In the genomic region with DNA sequence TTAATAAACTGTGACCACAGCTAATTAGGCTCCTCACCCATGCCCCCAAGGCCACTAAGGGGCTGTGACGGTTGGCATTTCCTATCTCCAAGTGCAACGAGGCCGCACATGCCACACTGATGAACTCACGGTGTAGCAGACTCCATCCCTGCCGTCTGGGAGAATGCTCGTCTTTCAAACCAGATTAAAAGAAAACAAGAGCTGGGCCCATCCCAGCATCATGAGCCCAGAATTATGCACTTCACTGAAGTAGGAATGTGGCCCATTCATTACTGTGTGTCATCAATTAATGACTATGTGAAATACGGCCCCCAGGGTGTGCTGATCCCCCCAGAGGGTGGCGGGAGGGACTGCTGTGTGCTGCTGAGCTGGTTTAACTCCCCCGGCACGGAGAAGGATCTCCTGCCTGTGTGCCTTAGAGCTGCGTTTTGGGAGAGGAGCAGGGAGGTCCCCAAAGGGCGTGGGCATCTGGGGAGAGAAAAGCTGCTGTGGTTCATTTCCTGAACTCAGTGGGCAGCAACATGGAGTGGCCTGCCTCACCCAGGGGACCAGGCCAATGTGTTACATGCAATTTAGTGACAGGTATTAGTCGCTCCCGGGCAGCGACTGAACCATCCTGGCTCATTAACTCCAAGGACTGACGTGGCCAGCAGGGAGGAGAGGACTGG, we compare ENCODE assay signal across 13 cellular contexts.
DNase-seq lines count a peak whose midpoint lies in the region; ATAC-seq and TF ChIP-seq lines count a peak whose summit lies in the region.
"Had no signal": no experiment of that assay in that cellular context is flagged by ENCODE, and none has a peak within 500 bp of the region (broad histone marks: within the 10 kb centered on the region; RNA-seq: fewer than 3 reads in every experiment).

No MANE protein-coding gene starts in this region.

- no TSS peak for BruUV-seq in A673 (replicated peaks; lab: Mats Ljungman, UMichigan)

- POLR2A ChIA-PET in A673 (lab: Charles Lee; ENCODE audit: low non-redundant PET) = no interaction called here

- H3K27me3 ChIP-seq in A673 (replicated peaks; ENCODE audit: insufficient read depth, low read depth, low read length, poor library complexity) = peaks cover 54% of the 10 kb centered on the region

- H3K36me3 ChIP-seq in A673 (ENCODE audit: insufficient read depth, low read length, poor library complexity, severe bottlenecking) = no peaks in the 10 kb centered on the region
- H3K36me3 ChIP-seq: pancreas, suprapubic skin had no signal

- peaks cover 1% of the 10 kb centered on the region for H3K27me3 Mint-ChIP-seq in chondrocyte (ENCODE audit: low read depth)
- peaks cover 1% of the 10 kb centered on the region for H3K27me3 Mint-ChIP-seq in mesothelial cell of epicardium (ENCODE audit: low read depth)
- H3K27me3 Mint-ChIP-seq in activated T-cell treated with anti-CD3 and anti-CD28 coated beads, Interleukin-2, amount 50 U/mL, for 4 hours (ENCODE audit: low read depth) = peaks cover 7% of the 10 kb centered on the region
- H3K27me3 Mint-ChIP-seq in activated T-helper 2 cell treated with anti-CD3 and anti-CD28 coated beads, Interferon-gamma antibody, Interleukin-2, Interleukin-4, amounts not matched to agents 10 μg/mL and 5 μg/mL and 100 μg/mL, durations not matched to agents 14 hours and 24 hours and 36 hours (ENCODE audit: low read depth) = no peaks in the 10 kb centered on the region

- peaks cover 5% of the 10 kb centered on the region for H3K9me3 Mint-ChIP-seq in chondrocyte (ENCODE audit: low read depth)
- no peaks in the 10 kb centered on the region for H3K9me3 Mint-ChIP-seq in mesothelial cell of epicardium
- no peaks in the 10 kb centered on the region for H3K9me3 Mint-ChIP-seq in activated T-cell treated with anti-CD3 and anti-CD28 coated beads, Interleukin-2, amount 50 U/mL, for 4 hours
- H3K9me3 Mint-ChIP-seq in activated T-helper 2 cell treated with anti-CD3 and anti-CD28 coated beads, Interferon-gamma antibody, Interleukin-2, Interleukin-4, amounts not matched to agents 10 μg/mL and 5 μg/mL and 100 μg/mL, durations not matched to agents 14 hours and 24 hours and 36 hours = no peaks in the 10 kb centered on the region

- CTCF ChIA-PET in A673 (lab: Charles Lee) = no interaction called here

- no peak overlapping the region for H3K4me3 ChIP-seq in A673 (ENCODE audit: low read depth, low read length, poor library complexity, severe bottlenecking)
- H3K4me3 ChIP-seq: pancreas, suprapubic skin had no signal

- H3K4me3 Mint-ChIP-seq in chondrocyte (ENCODE audit: unreplicated experiment) (no peak overlapping the region), mesothelial cell of epicardium (no peak overlapping the region)
- H3K4me3 Mint-ChIP-seq in activated T-cell treated with anti-CD3 and anti-CD28 coated beads, Interleukin-2, amount 50 U/mL, for 4 hours = no peak overlapping the region
- H3K4me3 Mint-ChIP-seq in activated T-helper 2 cell treated with anti-CD3 and anti-CD28 coated beads, Interferon-gamma antibody, Interleukin-2, Interleukin-4, amounts not matched to agents 10 μg/mL and 5 μg/mL and 100 μg/mL, durations not matched to agents 14 hours and 24 hours and 36 hours (ENCODE audit: low read depth) = no peak overlapping the region

- no peak overlapping the region for H3K27ac ChIP-seq in A673 (ENCODE audit: low read depth, low read length, poor library complexity, severe bottlenecking)
- H3K27ac ChIP-seq: pancreas, suprapubic skin had no signal

- TF ChIP-seq CTCF in A673 (conservative IDR thresholded peaks at IDR 0.05; ENCODE audit: low read depth, low read length) (no peak), chondrocyte (IDR thresholded peaks at IDR 0.05) (peak; percentile 43), mesothelial cell of epicardium (IDR thresholded peaks at IDR 0.05; ENCODE audit: unreplicated experiment) (no peak)

- DNase-seq in A673 (ENCODE audit: low spot score) = peak; percentile 72
- DNase-seq in HS-27A (ENCODE audit: low read depth) = peak; percentile 72
- DNase-seq in chondrocyte (ENCODE audit: low spot score) = no peak
- DNase-seq in mesothelial cell of epicardium (ENCODE audit: low spot score in 2 of 2, unreplicated experiment in 2 of 2) = no peak
- DNase-seq in activated T-cell treated with anti-CD3 and anti-CD28 coated beads, Interleukin-2, amount 50 U/mL, for 4 hours = no peak
- DNase-seq in activated CD8-positive, alpha-beta memory T cell treated with anti-CD3 and anti-CD28 coated beads for 24 hours = no peak
- DNase-seq in activated T-helper 2 cell treated with anti-CD3 and anti-CD28 coated beads, Interferon-gamma antibody, Interleukin-2, Interleukin-4, amounts not matched to agents 10 μg/mL and 5 μg/mL and 100 μg/mL, durations not matched to agents 14 hours and 24 hours and 36 hours (ENCODE audit: low spot score) = no peak
- DNase-seq: activated CD4-positive, CD25-positive, alpha-beta regulatory T cell; DMS79; pancreas; SIG-M5 had no signal

- peaks cover 3% of the 10 kb centered on the region for H3K4me1 ChIP-seq in A673 (ENCODE audit: insufficient read depth, low read length, poor library complexity, severe bottlenecking)
- H3K4me1 ChIP-seq: pancreas, suprapubic skin had no signal

- ATAC-seq in activated T-cell treated with anti-CD3 and anti-CD28 coated beads, Interleukin-2, amount 50 U/mL, for 4 hours = no peak
- ATAC-seq in GM21390 (IDR thresholded peaks at IDR 0.05; ENCODE audit: unreplicated experiment) = no peak
- ATAC-seq: pancreas had no signal

- H3K27ac Mint-ChIP-seq in chondrocyte (ENCODE audit: unreplicated experiment) (peak overlapping the region; percentile 80), mesothelial cell of epicardium (peak overlapping the region; percentile 97)
- H3K27ac Mint-ChIP-seq in activated T-helper 2 cell treated with anti-CD3 and anti-CD28 coated beads, Interferon-gamma antibody, Interleukin-2, Interleukin-4, amounts not matched to agents 10 μg/mL and 5 μg/mL and 100 μg/mL, durations not matched to agents 14 hours and 24 hours and 36 hours = no peak overlapping the region

- H3K9me3 ChIP-seq in A673 (ENCODE audit: low read depth, low read length, poor library complexity, severe bottlenecking) = no peaks in the 10 kb centered on the region
- H3K9me3 ChIP-seq: pancreas, suprapubic skin had no signal

- H3K36me3 Mint-ChIP-seq in chondrocyte (ENCODE audit: low read depth) (no peaks in the 10 kb centered on the region), mesothelial cell of epicardium (no peaks in the 10 kb centered on the region)
- H3K36me3 Mint-ChIP-seq in activated T-cell treated with anti-CD3 and anti-CD28 coated beads, Interleukin-2, amount 50 U/mL, for 4 hours (ENCODE audit: insufficient read depth) = no peaks in the 10 kb centered on the region
- H3K36me3 Mint-ChIP-seq in activated T-helper 2 cell treated with anti-CD3 and anti-CD28 coated beads, Interferon-gamma antibody, Interleukin-2, Interleukin-4, amounts not matched to agents 10 μg/mL and 5 μg/mL and 100 μg/mL, durations not matched to agents 14 hours and 24 hours and 36 hours (ENCODE audit: low read depth) = no peaks in the 10 kb centered on the region

- H3K4me1 Mint-ChIP-seq in chondrocyte (ENCODE audit: low read depth) (peaks cover 42% of the 10 kb centered on the region), mesothelial cell of epicardium (peaks cover 51% of the 10 kb centered on the region)
- no peaks in the 10 kb centered on the region for H3K4me1 Mint-ChIP-seq in activated T-cell treated with anti-CD3 and anti-CD28 coated beads, Interleukin-2, amount 50 U/mL, for 4 hours (ENCODE audit: low read depth)
- no peaks in the 10 kb centered on the region for H3K4me1 Mint-ChIP-seq in activated T-helper 2 cell treated with anti-CD3 and anti-CD28 coated beads, Interferon-gamma antibody, Interleukin-2, Interleukin-4, amounts not matched to agents 10 μg/mL and 5 μg/mL and 100 μg/mL, durations not matched to agents 14 hours and 24 hours and 36 hours (ENCODE audit: low read depth)

- intact Hi-C loops in A673 (cut with micrococcal nuclease; ENCODE audit: unreplicated experiment) = no loop called here
- intact Hi-C loops in activated T-helper 2 cell treated with anti-CD3 and anti-CD28 coated beads, Interferon-gamma antibody, Interleukin-2, Interleukin-4, amounts not matched to agents 10 μg/mL and 5 μg/mL and 100 μg/mL, durations not matched to agents 14 hours and 24 hours and 36 hours (cut with micrococcal nuclease) = no loop called here

Comparison
In these comparisons a context has a peak if more than half of its experiments do, and no peak if none do; other contexts are left out.
1. DNase-seq: peak in A673 (single experiment) and HS-27A (single experiment); none in chondrocyte (single experiment), mesothelial cell of epicardium (0 of 2), activated T-cell treated with anti-CD3 and anti-CD28 coated beads, Interleukin-2, amount 50 U/mL, for 4 hours (single experiment), activated CD8-positive, alpha-beta memory T cell treated with anti-CD3 and anti-CD28 coated beads for 24 hours (single experiment) and activated T-helper 2 cell treated with anti-CD3 and anti-CD28 coated beads, Interferon-gamma antibody, Interleukin-2, Interleukin-4, amounts not matched to agents 10 μg/mL and 5 μg/mL and 100 μg/mL, durations not matched to agents 14 hours and 24 hours and 36 hours (single experiment).